ENCODE assay signal across 9 cellular contexts in genomic region chr20:40279390-40279789, GRCh38.
A peak's percentile ranks its signal among the peaks of the same experiment; 100 is the strongest.
DNase-seq lines count a peak whose midpoint lies in the region; ATAC-seq and TF ChIP-seq lines count a peak whose summit lies in the region.
"Had no signal": no experiment of that assay in that cellular context is flagged by ENCODE, and none has a peak within 500 bp of the region (broad histone marks: within the 10 kb centered on the region; RNA-seq: fewer than 3 reads in every experiment).

No MANE protein-coding gene starts in this region.

- no peak overlapping the region for H3K56ac ChIP-seq in H9 (ENCODE audit: insufficient read length, low read depth, low read length)

- H3K36me3 ChIP-seq in left ventricle myocardium inferior (no peaks in the 10 kb centered on the region), skeletal muscle tissue (ENCODE audit: control insufficient read depth in 3 of 3, insufficient read depth in 3 of 3, low read length in 3 of 3) (no peaks in the 10 kb centered on the region)

- no peak overlapping the region for H4K8ac ChIP-seq in H9 (replicated peaks; ENCODE audit: insufficient read length, low read depth, low read length)

- no peak overlapping the region for H2BK5ac ChIP-seq in H9 (ENCODE audit: insufficient read length, low read length)

- no peak overlapping the region for H3K4me3 ChIP-seq in left ventricle myocardium inferior
- H3K4me3 ChIP-seq in skeletal muscle tissue (ENCODE audit: low read length in 3 of 3): no peak overlapping the region

- H2BK12ac ChIP-seq in H9 (ENCODE audit: insufficient read length, low read depth, low read length): no peak overlapping the region

- WGBS in H9 (ENCODE audit: extremely low coverage, insufficient read length, low lambda C conversion rate): no CpG with 5 or more reads among the region's 1 CpG

- H3K27me3 Mint-ChIP-seq in H9 (ENCODE audit: low read depth): no peaks in the 10 kb centered on the region
- H3K27me3 Mint-ChIP-seq in activated CD8-positive, alpha-beta memory T cell treated with anti-CD3 and anti-CD28 coated beads, Interleukin-2, amount 10 ng/mL, durations not matched to agents 7 days and 5 days: no peaks in the 10 kb centered on the region

- H3K9me3 ChIP-seq in H9 (ENCODE audit: control insufficient read depth, low read depth, low read length) (no peaks in the 10 kb centered on the region), left ventricle myocardium inferior (replicated peaks) (no peaks in the 10 kb centered on the region), skeletal muscle tissue (ENCODE audit: control insufficient read depth in 3 of 3, low read length in 3 of 3) (no peaks in the 10 kb centered on the region)

- CTCF ChIA-PET in activated CD8-positive, alpha-beta memory T cell treated with anti-CD3 and anti-CD28 coated beads, Interleukin-2, amount 10 ng/mL, durations not matched to agents 7 days and 5 days (lab: Charles Lee): no interaction called here

- no peaks in the 10 kb centered on the region; the same call in 1 of the 2 replicates for H3K79me2 ChIP-seq in H9 (ENCODE audit: insufficient read depth, low read length)

- H2AK5ac ChIP-seq in H9 (ENCODE audit: insufficient read length, low read length): no peak overlapping the region

- H3K9ac ChIP-seq in H9 (ENCODE audit: extremely low read depth, insufficient read length, low read length) (no peak overlapping the region), skeletal muscle tissue (ENCODE audit: low read depth in 1 of 3, low read length in 3 of 3) (no peak overlapping the region)

- no peak overlapping the region for H2BK120ac ChIP-seq in H9 (ENCODE audit: low read depth, low read length, poor library complexity, severe bottlenecking)

- no peak overlapping the region for H2BK15ac ChIP-seq in H9 (ENCODE audit: low read depth, low read length)

- intact Hi-C loops in left ventricle myocardium inferior (cut with micrococcal nuclease): no loop called here

- no peak overlapping the region for H3T11ph ChIP-seq in H9 (ENCODE audit: low read length)

- H3K4me1 ChIP-seq in H9 (ENCODE audit: insufficient read depth, low read length) (peaks cover 17% of the 10 kb centered on the region; the same call in 1 of the 2 replicates), left ventricle myocardium inferior (peaks cover 23% of the 10 kb centered on the region), skeletal muscle tissue (ENCODE audit: control insufficient read depth in 3 of 3, insufficient read depth in 3 of 3, low read length in 3 of 3) (peaks cover 2 to 19% (median 3%) of the 10 kb centered on the region in 3 donors)

- H3K23me2 ChIP-seq in H9 (ENCODE audit: insufficient read length, low read depth, low read length, poor library complexity, severe bottlenecking): peaks cover 6% of the 10 kb centered on the region

- H3K18ac ChIP-seq in H9 (ENCODE audit: insufficient read length, low read depth, low read length): no peak overlapping the region

- no peaks in the 10 kb centered on the region for H3K27me3 ChIP-seq in H9 (ENCODE audit: insufficient read depth, low read length)
- no peaks in the 10 kb centered on the region for H3K27me3 ChIP-seq in left ventricle myocardium inferior (ENCODE audit: low read depth)
- H3K27me3 ChIP-seq in skeletal muscle tissue (ENCODE audit: control insufficient read depth in 3 of 3, insufficient read depth in 3 of 3, low read length in 3 of 3): no peaks in the 10 kb centered on the region

- 0 out of 5 replicates have a peak, but pooled peaks cover 0 to 2% of the 10 kb centered on the region in 2 experiments for H3K9me3 Mint-ChIP-seq in H9
- H3K9me3 Mint-ChIP-seq in activated CD8-positive, alpha-beta memory T cell treated with anti-CD3 and anti-CD28 coated beads, Interleukin-2, amount 10 ng/mL, durations not matched to agents 7 days and 5 days (ENCODE audit: low read depth): no peaks in the 10 kb centered on the region

- no peak overlapping the region for H4K5ac ChIP-seq in H9 (ENCODE audit: insufficient read length, low read depth, low read length)

- no peak overlapping the region for H3K23ac ChIP-seq in H9 (ENCODE audit: insufficient read length, low read depth, low read length)

- H2BK20ac ChIP-seq in H9 (ENCODE audit: low read depth, low read length, poor library complexity, severe bottlenecking): no peak overlapping the region

- no peak overlapping the region for H3K4me3 Mint-ChIP-seq in H9
- H3K4me3 Mint-ChIP-seq in activated CD8-positive, alpha-beta memory T cell treated with anti-CD3 and anti-CD28 coated beads, Interleukin-2, amount 10 ng/mL, durations not matched to agents 7 days and 5 days: no peak overlapping the region

- no peak overlapping the region for H3K14ac ChIP-seq in H9 (ENCODE audit: insufficient read depth, low read length)

- peaks cover 3% of the 10 kb centered on the region for H4K20me1 ChIP-seq in H9 (ENCODE audit: control insufficient read depth, insufficient read depth, insufficient read length)

- peaks cover 0 to 35% (median 18%) of the 10 kb centered on the region in 3 experiments; a peak in 5 of 7 replicates for H3K36me3 Mint-ChIP-seq in H9 (ENCODE audit: insufficient read depth in 1 of 3, low read depth in 3 of 3)
- no peaks in the 10 kb centered on the region for H3K36me3 Mint-ChIP-seq in activated CD8-positive, alpha-beta memory T cell treated with anti-CD3 and anti-CD28 coated beads, Interleukin-2, amount 10 ng/mL, durations not matched to agents 7 days and 5 days

- no peaks in the 10 kb centered on the region for H3K79me1 ChIP-seq in H9 (ENCODE audit: insufficient read depth, low read depth, low read length, poor library complexity, severe bottlenecking)

- ATAC-seq in activated CD8-positive, alpha-beta memory T cell treated with anti-CD3 and anti-CD28 coated beads, Interleukin-2, amount 10 ng/mL, durations not matched to agents 7 days and 5 days: no peak

- no peak overlapping the region for H3K4me2 ChIP-seq in H9 (ENCODE audit: insufficient read depth, insufficient read length, low read length)

- TF ChIP-seq CTCF in H9 (conservative IDR thresholded peaks at IDR 0.05) (no peak), left ventricle myocardium inferior (IDR thresholded peaks at IDR 0.05; ENCODE audit: borderline replicate concordance) (no peak)

- DNase-seq in H9 (no peak), SW480 (ENCODE audit: low spot score) (peak; percentile 26), left ventricle myocardium inferior (no peak), DMS79 (lab: John Stamatoyannopoulos, UW) (no peak), mesenteric fat pad (ENCODE audit: low spot score) (no peak)
- DNase-seq in activated CD8-positive, alpha-beta memory T cell treated with anti-CD3 and anti-CD28 coated beads, Interleukin-2, amount 10 ng/mL, durations not matched to agents 7 days and 5 days: no peak
- DNase-seq in activated naive CD4-positive, alpha-beta T cell treated with anti-CD3 and anti-CD28 coated beads, Interleukin-2, amount 50 U/mL, for 16 hours: no peak
- DNase-seq: activated T-cell treated with anti-CD3 and anti-CD28 coated beads, Interleukin-2, amount 50 U/mL, for 1 hour had no signal

- H3K4ac ChIP-seq in H9 (ENCODE audit: low read depth, low read length): no peak overlapping the region

- no peak overlapping the region for H2AFZ ChIP-seq in H9 (ENCODE audit: low read length)

- peaks cover 49 to 70% of the 10 kb centered on the region in 2 experiments for H3K4me1 Mint-ChIP-seq in H9
- H3K4me1 Mint-ChIP-seq in activated CD8-positive, alpha-beta memory T cell treated with anti-CD3 and anti-CD28 coated beads, Interleukin-2, amount 10 ng/mL, durations not matched to agents 7 days and 5 days: no peaks in the 10 kb centered on the region

- no peak overlapping the region for H3K27ac ChIP-seq in H9 (ENCODE audit: insufficient read length, low read depth, low read length)
- H3K27ac ChIP-seq in left ventricle myocardium inferior (replicated peaks): peak overlapping the region; percentile 70
- H3K27ac ChIP-seq in skeletal muscle tissue (ENCODE audit: low read depth, low read length): peak overlapping the region; percentile 54

- H4K91ac ChIP-seq in H9 (ENCODE audit: insufficient read length, low read depth, low read length): no peak overlapping the region

- H3K27ac Mint-ChIP-seq in H9: peak overlapping the region; percentile 14 to 71 (median 63); a peak in 5 of 7 replicates
- no peak overlapping the region for H3K27ac Mint-ChIP-seq in activated CD8-positive, alpha-beta memory T cell treated with anti-CD3 and anti-CD28 coated beads, Interleukin-2, amount 10 ng/mL, durations not matched to agents 7 days and 5 days
